ENCODE assay signal across 13 cellular contexts in the genomic region with DNA sequence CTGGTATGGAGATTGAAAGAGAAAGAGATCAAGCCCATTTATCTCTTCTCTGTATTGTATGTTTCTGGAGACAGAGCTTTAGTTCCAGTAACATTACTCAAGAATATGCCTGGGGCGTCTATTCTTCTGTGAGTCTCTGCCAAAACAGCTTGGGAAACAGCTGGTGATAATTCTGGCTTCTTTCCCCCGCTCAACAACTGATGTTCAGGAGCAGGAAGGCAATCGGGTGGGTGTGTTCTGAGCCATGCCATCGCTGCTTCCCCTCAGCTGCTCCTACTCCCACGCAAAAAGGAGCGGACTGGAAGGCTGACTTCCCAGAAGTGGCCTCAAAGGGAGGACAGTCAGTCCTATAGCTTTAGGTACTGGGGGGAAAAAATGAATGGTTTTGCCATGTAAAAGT.
A peak's percentile ranks its signal among the peaks of the same experiment; 100 is the strongest.
DNase-seq lines count a peak whose midpoint lies in the region; ATAC-seq and TF ChIP-seq lines count a peak whose summit lies in the region.
"Had no signal": no experiment of that assay in that cellular context is flagged by ENCODE, and none has a peak within 500 bp of the region (broad histone marks: within the 10 kb centered on the region; RNA-seq: fewer than 3 reads in every experiment).

No MANE protein-coding gene starts in this region.

- H3K4me1 Mint-ChIP-seq in GM23338 (peaks cover 25% of the 10 kb centered on the region), WTC11 (peaks cover 35% of the 10 kb centered on the region)
- H3K4me1 Mint-ChIP-seq: activated naive CD8-positive, alpha-beta T cell treated with anti-CD3 and anti-CD28 coated beads, Interleukin-2, amount 50 U/mL, for 24 hours had no signal

- H3K9me3 Mint-ChIP-seq in GM23338 (no peaks in the 10 kb centered on the region), WTC11 (no peaks in the 10 kb centered on the region)
- H3K9me3 Mint-ChIP-seq: activated CD8-positive, alpha-beta T cell treated with anti-CD3 and anti-CD28 coated beads for 36 hours had no signal

- H3K36me3 Mint-ChIP-seq in GM23338 (ENCODE audit: low read depth) (no peaks in the 10 kb centered on the region), WTC11 (no peaks in the 10 kb centered on the region)

- no peaks in the 10 kb centered on the region for H3K9me3 ChIP-seq in hepatocyte (ENCODE audit: low read depth)
- H3K9me3 ChIP-seq in smooth muscle cell (replicated peaks; ENCODE audit: low read depth) = no peaks in the 10 kb centered on the region
- H3K9me3 ChIP-seq: HAP-1 had no signal

- WGBS in hepatocyte (ENCODE audit: low lambda C conversion rate, missing lambda C conversion rate) = 50% methylated on average over 6 of the region's 6 CpGs
- 34% methylated on average over 6 of the region's 6 CpGs for WGBS in smooth muscle cell (ENCODE audit: low lambda C conversion rate)

- H3K27me3 ChIP-seq in GM23338 (ENCODE audit: insufficient read depth) (no peaks in the 10 kb centered on the region), hepatocyte (no peaks in the 10 kb centered on the region), smooth muscle cell (ENCODE audit: low read depth) (no peaks in the 10 kb centered on the region)

- H3K79me2 ChIP-seq in GM23338 (replicated peaks; ENCODE audit: insufficient read depth) = no peaks in the 10 kb centered on the region
- no peaks in the 10 kb centered on the region for H3K79me2 ChIP-seq in hepatocyte
- H3K79me2 ChIP-seq in smooth muscle cell (ENCODE audit: low read depth) = no peaks in the 10 kb centered on the region

- H3K27me3 Mint-ChIP-seq in GM23338 (ENCODE audit: insufficient read depth, low read depth, poor library complexity) = peaks cover 1% of the 10 kb centered on the region
- no peaks in the 10 kb centered on the region for H3K27me3 Mint-ChIP-seq in WTC11 (ENCODE audit: low read depth)

- H3K4me3 Mint-ChIP-seq in GM23338 (no peak overlapping the region), WTC11 (no peak overlapping the region)
- H3K4me3 Mint-ChIP-seq: activated CD8-positive, alpha-beta T cell treated with anti-CD3 and anti-CD28 coated beads for 36 hours; activated naive CD8-positive, alpha-beta T cell treated with anti-CD3 and anti-CD28 coated beads, Interleukin-2, amount 50 U/mL, for 24 hours had no signal

- no peaks in the 10 kb centered on the region for H3K36me3 ChIP-seq in GM23338 (ENCODE audit: insufficient read depth)
- no peaks in the 10 kb centered on the region for H3K36me3 ChIP-seq in hepatocyte (replicated peaks; ENCODE audit: insufficient read depth, low read depth)
- H3K36me3 ChIP-seq in smooth muscle cell (ENCODE audit: low read depth) = no peaks in the 10 kb centered on the region
- H3K36me3 ChIP-seq: HAP-1 had no signal

- H3K4me2 ChIP-seq in GM23338 (no peak overlapping the region), hepatocyte (no peak overlapping the region), smooth muscle cell (peak overlapping the region; percentile 49)
- H3K4me2 ChIP-seq: KMS-11 had no signal

- ATAC-seq in GM23338 (peak; percentile 59), WTC11 (peak; percentile 52)
- ATAC-seq: activated CD8-positive, alpha-beta T cell treated with anti-CD3 and anti-CD28 coated beads for 36 hours; activated naive CD8-positive, alpha-beta T cell treated with anti-CD3 and anti-CD28 coated beads, Interleukin-2, amount 50 U/mL, for 24 hours had no signal

- POLR2A ChIA-PET in WTC11 (lab: Charles Lee) = no interaction called here

- peak overlapping the region; percentile 71 for H3K27ac Mint-ChIP-seq in GM23338
- peak overlapping the region; percentile 52; the same call in 1 of the 2 replicates for H3K27ac Mint-ChIP-seq in WTC11
- H3K27ac Mint-ChIP-seq: activated CD8-positive, alpha-beta T cell treated with anti-CD3 and anti-CD28 coated beads for 36 hours; activated naive CD8-positive, alpha-beta T cell treated with anti-CD3 and anti-CD28 coated beads, Interleukin-2, amount 50 U/mL, for 24 hours had no signal

- no peaks in the 10 kb centered on the region for H3F3A ChIP-seq in GM23338 (replicated peaks; ENCODE audit: low read depth)
- no peaks in the 10 kb centered on the region for H3F3A ChIP-seq in smooth muscle cell (ENCODE audit: low read depth)

- DNase-seq in GM23338 (ENCODE audit: low spot score) (peak; percentile 9), WTC11 (ENCODE audit: low spot score) (no peak), hepatocyte (ENCODE audit: low spot score) (peak; percentile 9), smooth muscle cell (lab: John Stamatoyannopoulos, UW; ENCODE audit: unreplicated experiment) (no peak), NCI-H446 treated with DMSO at 0.1 percent for 48 hours (lab: John Stamatoyannopoulos, UW) (no peak), NCI-H774 (lab: John Stamatoyannopoulos, UW) (no peak), kidney glomerular epithelial cell (lab: John Stamatoyannopoulos, UW) (no peak)
- DNase-seq in activated CD4-positive, CD25-positive, alpha-beta regulatory T cell (lab: John Stamatoyannopoulos, UW) = no peak
- DNase-seq: activated CD8-positive, alpha-beta T cell treated with anti-CD3 and anti-CD28 coated beads for 36 hours; activated naive CD8-positive, alpha-beta T cell treated with anti-CD3 and anti-CD28 coated beads, Interleukin-2, amount 50 U/mL, for 24 hours; NCI-H345 had no signal

- H3K4me3 ChIP-seq in GM23338 (no peak overlapping the region), hepatocyte (no peak overlapping the region), smooth muscle cell (no peak overlapping the region)
- H3K4me3 ChIP-seq: HAP-1 had no signal

- CTCF ChIA-PET in WTC11 (lab: Charles Lee) = interaction anchor here (0.9 kb wide), 1 partner anchor 158 kb away, joined by 3 read pairs; no protein-coding TSS in a partner anchor

- TF ChIP-seq CTCF in GM23338 (conservative IDR thresholded peaks at IDR 0.05; ENCODE audit: low read depth in 2 of 2) (no peak), WTC11 (IDR thresholded peaks at IDR 0.05) (no peak), hepatocyte (IDR thresholded peaks at IDR 0.05; ENCODE audit: poor library complexity) (no peak), smooth muscle cell (IDR thresholded peaks at IDR 0.05; ENCODE audit: borderline replicate concordance, insufficient read depth, poor library complexity, severe bottlenecking) (no peak)

- H3K9me2 ChIP-seq in GM23338 (ENCODE audit: insufficient read depth) (no peaks in the 10 kb centered on the region), hepatocyte (replicated peaks; ENCODE audit: insufficient read depth) (no peaks in the 10 kb centered on the region)

- H2AFZ ChIP-seq in GM23338 (peak overlapping the region; percentile 63; the same call in 1 of the 2 replicates), hepatocyte (no peak overlapping the region), smooth muscle cell (ENCODE audit: low read depth) (peak overlapping the region; percentile 9)

- H3K4me1 ChIP-seq in GM23338 (ENCODE audit: insufficient read depth) (peaks cover 31% of the 10 kb centered on the region), hepatocyte (ENCODE audit: insufficient read depth) (no peaks in the 10 kb centered on the region), smooth muscle cell (ENCODE audit: low read depth) (no peaks in the 10 kb centered on the region)
- H3K4me1 ChIP-seq: HAP-1 had no signal

- H3K27ac ChIP-seq in GM23338 (ENCODE audit: low read depth) (no peak overlapping the region), hepatocyte (no peak overlapping the region), smooth muscle cell (ENCODE audit: low read depth) (no peak overlapping the region)
- H3K27ac ChIP-seq: KMS-11 had no signal

- H3K9ac ChIP-seq in smooth muscle cell (ENCODE audit: low read depth) = no peak overlapping the region
- H3K9ac ChIP-seq: KMS-11 had no signal

- no peaks in the 10 kb centered on the region for H4K20me1 ChIP-seq in GM23338 (replicated peaks; ENCODE audit: insufficient read depth)
- no peaks in the 10 kb centered on the region for H4K20me1 ChIP-seq in hepatocyte (ENCODE audit: insufficient read depth, poor library complexity, severe bottlenecking)
- H4K20me1 ChIP-seq in smooth muscle cell (ENCODE audit: low read depth) = no peaks in the 10 kb centered on the region

TF ChIP-seq in GM23338, 12 proteins besides CTCF, POLR2A, EP300 and RAD21 (continues in another document):
- TF ChIP-seq EZH2phosphoT487 (IDR thresholded peaks at IDR 0.05; ENCODE audit: unreplicated experiment) = no peak
- TF ChIP-seq, protein P1, sequence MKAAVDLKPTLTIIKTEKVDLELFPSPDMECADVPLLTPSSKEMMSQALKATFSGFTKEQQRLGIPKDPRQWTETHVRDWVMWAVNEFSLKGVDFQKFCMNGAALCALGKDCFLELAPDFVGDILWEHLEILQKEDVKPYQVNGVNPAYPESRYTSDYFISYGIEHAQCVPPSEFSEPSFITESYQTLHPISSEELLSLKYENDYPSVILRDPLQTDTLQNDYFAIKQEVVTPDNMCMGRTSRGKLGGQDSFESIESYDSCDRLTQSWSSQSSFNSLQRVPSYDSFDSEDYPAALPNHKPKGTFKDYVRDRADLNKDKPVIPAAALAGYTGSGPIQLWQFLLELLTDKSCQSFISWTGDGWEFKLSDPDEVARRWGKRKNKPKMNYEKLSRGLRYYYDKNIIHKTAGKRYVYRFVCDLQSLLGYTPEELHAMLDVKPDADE (IDR thresholded peaks at IDR 0.05) = no peak
- TF ChIP-seq ZNF331 (CRISPR knock-in tag; IDR thresholded peaks at IDR 0.05; ENCODE audit: low read depth) = no peak
- TF ChIP-seq CREB1 (CRISPR knock-in tag; IDR thresholded peaks at IDR 0.05; ENCODE audit: low read depth) = no peak

TF ChIP-seq in WTC11, 78 proteins besides CTCF, POLR2A, EP300 and RAD21 (continues in another document):
- TF ChIP-seq, protein P2, sequence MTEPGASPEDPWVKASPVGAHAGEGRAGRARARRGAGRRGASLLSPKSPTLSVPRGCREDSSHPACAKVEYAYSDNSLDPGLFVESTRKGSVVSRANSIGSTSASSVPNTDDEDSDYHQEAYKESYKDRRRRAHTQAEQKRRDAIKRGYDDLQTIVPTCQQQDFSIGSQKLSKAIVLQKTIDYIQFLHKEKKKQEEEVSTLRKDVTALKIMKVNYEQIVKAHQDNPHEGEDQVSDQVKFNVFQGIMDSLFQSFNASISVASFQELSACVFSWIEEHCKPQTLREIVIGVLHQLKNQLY (CRISPR knock-in tag; IDR thresholded peaks at IDR 0.05) = no peak
- TF ChIP-seq ZNF671 (CRISPR knock-in tag; IDR thresholded peaks at IDR 0.05) = no peak

Comparison
In these comparisons a context has a peak if more than half of its experiments do, and no peak if none do; other contexts are left out.
1. DNase-seq: peak in GM23338 (single experiment) and hepatocyte (single experiment); none in WTC11 (single experiment), smooth muscle cell (single experiment), NCI-H446 treated with DMSO at 0.1 percent for 48 hours (single experiment), activated CD4-positive, CD25-positive, alpha-beta regulatory T cell (0 of 4), NCI-H774 (single experiment) and kidney glomerular epithelial cell (single experiment).